ENCODE assay signal across 8 cellular contexts in genomic region chr19:57280913-57281425, GRCh38.
A peak's percentile ranks its signal among the peaks of the same experiment; 100 is the strongest.
DNase-seq lines count a peak whose midpoint lies in the region.

No MANE protein-coding gene starts in this region.

- peak overlapping the region; percentile 73 for H3K4me3 ChIP-seq in mucosa of stomach (ENCODE audit: low read length)

- H3K36me3 ChIP-seq in mucosa of stomach (ENCODE audit: control insufficient read depth, insufficient read depth, low read length): peaks cover under 1% of the 10 kb centered on the region

- H3K4me1 ChIP-seq in mucosa of stomach (ENCODE audit: control insufficient read depth, insufficient read depth, low read length): peaks cover 13% of the 10 kb centered on the region

- peak overlapping the region; percentile 98 for H3K9ac ChIP-seq in mucosa of stomach (ENCODE audit: low read length)

- no peaks in the 10 kb centered on the region for H3K9me3 ChIP-seq in mucosa of stomach (ENCODE audit: control insufficient read depth, low read length)

- H3K27me3 ChIP-seq in mucosa of stomach (ENCODE audit: control insufficient read depth, insufficient read depth, low read length): no peaks in the 10 kb centered on the region

- DNase-seq in stimulated activated CD4-positive, alpha-beta T cell treated with anti-CD3 and anti-CD28 coated beads, Interleukin-2, amount 100 ng/mL, for 4 hours (ENCODE audit: low read depth): peak; percentile 3
- DNase-seq in stimulated activated CD4-positive, alpha-beta T cell treated with anti-CD3 and anti-CD28 coated beads, Interleukin-4, amount 100 ng/mL, for 1 hour: no peak
- DNase-seq in NOMO-1 treated with DMSO at 0.1 percent for 48 hours (lab: John Stamatoyannopoulos, UW; ENCODE audit: unreplicated experiment) (peak; percentile 46), cerebellar cortex (ENCODE audit: low spot score) (peak; percentile 3), DMS114 treated with DMSO at 0.1 percent for 48 hours (lab: John Stamatoyannopoulos, UW; ENCODE audit: unreplicated experiment) (no peak), amniotic stem cell (lab: John Stamatoyannopoulos, UW) (no peak), foreskin melanocyte (no peak)

Comparison
In these comparisons a context has a peak if more than half of its experiments do, and no peak if none do; other contexts are left out.
1. DNase-seq: peak in stimulated activated CD4-positive, alpha-beta T cell treated with anti-CD3 and anti-CD28 coated beads, Interleukin-2, amount 100 ng/mL, for 4 hours (single experiment), NOMO-1 treated with DMSO at 0.1 percent for 48 hours (single experiment) and cerebellar cortex (single experiment); none in stimulated activated CD4-positive, alpha-beta T cell treated with anti-CD3 and anti-CD28 coated beads, Interleukin-4, amount 100 ng/mL, for 1 hour (single experiment), DMS114 treated with DMSO at 0.1 percent for 48 hours (single experiment), amniotic stem cell (single experiment) and foreskin melanocyte (single experiment).